In the genomic region with DNA sequence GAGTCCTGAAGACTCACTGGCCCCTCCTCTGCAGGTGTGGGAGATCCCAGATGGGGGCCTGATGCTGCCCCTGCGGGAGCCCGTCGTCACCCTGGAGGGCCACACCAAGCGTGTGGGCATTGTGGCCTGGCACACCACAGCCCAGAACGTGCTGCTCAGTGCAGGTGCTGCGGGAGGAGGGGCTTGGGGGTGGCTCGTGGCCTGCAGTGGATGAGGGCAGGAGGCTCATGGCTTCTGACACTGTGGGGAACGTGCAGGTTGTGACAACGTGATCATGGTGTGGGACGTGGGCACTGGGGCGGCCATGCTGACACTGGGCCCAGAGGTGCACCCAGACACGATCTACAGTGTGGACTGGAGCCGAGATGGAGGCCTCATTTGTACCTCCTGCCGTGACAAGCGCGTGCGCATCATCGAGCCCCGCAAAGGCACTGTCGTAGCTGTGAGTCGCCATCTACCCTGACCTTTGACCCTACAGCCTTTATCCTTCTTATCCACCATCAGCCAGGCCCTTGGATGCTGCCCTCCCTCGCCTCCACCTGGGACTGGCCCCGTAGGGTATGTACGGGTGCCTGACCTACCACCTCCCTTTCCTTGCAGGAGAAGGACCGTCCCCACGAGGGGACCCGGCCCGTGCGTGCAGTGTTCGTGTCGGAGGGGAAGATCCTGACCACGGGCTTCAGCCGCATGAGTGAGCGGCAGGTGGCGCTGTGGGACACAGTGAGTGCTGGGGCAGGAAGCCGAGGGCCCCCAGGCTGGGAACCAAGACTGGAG, we compare ENCODE assay signal across 8 cellular contexts. TPM values are rescaled to one million over a fixed set of nuclear protein-coding genes. Genes with fewer than 3 reads are reported as not detected.
DNase-seq lines count a peak whose midpoint lies in the region; ATAC-seq, FAIRE-seq and TF ChIP-seq lines count a peak whose summit lies in the region.

No MANE protein-coding gene starts in this region.

- CTCF ChIA-PET in A549 (lab: Yijun Ruan, JAX) (interaction anchor here (0.5 to 1.5 kb wide), 5 partner anchors 9 to 889 kb away, joined by 3 to 8 read pairs (median 4); no protein-coding TSS in a partner anchor), HepG2 (lab: Yijun Ruan, JAX; ENCODE audit: low intra/inter-chr PET ratio, low total read pairs) (interaction anchor here (0.9 kb wide), 1 partner anchor 74 kb away, joined by 3 read pairs; a partner anchor contains a TSS)

- no peak overlapping the region for H2BK12ac ChIP-seq in H9 (ENCODE audit: insufficient read length, low read depth, low read length)

- H3K36me3 ChIP-seq in HepG2 (replicated peaks in 1 of 2; ENCODE audit: control insufficient read depth in 1 of 2, insufficient read depth in 2 of 2, low read length in 2 of 2) = no peaks in the 10 kb centered on the region

- H3K9me3 ChIP-seq in A549 = no peaks in the 10 kb centered on the region
- H3K9me3 ChIP-seq in H9 (ENCODE audit: control insufficient read depth, low read depth, low read length) = no peaks in the 10 kb centered on the region
- no peaks in the 10 kb centered on the region for H3K9me3 ChIP-seq in HepG2 (ENCODE audit: low read length)

- H3K23me2 ChIP-seq in H9 (ENCODE audit: insufficient read length, low read depth, low read length, poor library complexity, severe bottlenecking) = peaks cover 4% of the 10 kb centered on the region

- no peak overlapping the region for H3K4ac ChIP-seq in H9 (ENCODE audit: low read depth, low read length)

- no peak overlapping the region for H2BK15ac ChIP-seq in H9 (ENCODE audit: low read depth, low read length)

- no peak overlapping the region for H4K91ac ChIP-seq in H9 (ENCODE audit: insufficient read length, low read depth, low read length)

- no peak for TF ChIP-seq EP300 in A549 (IDR thresholded peaks at IDR 0.05)
- no peak for TF ChIP-seq EP300 in HepG2 (IDR thresholded peaks at IDR 0.05; ENCODE audit: low read depth in 2 of 2, low read length in 2 of 2)
- no peak for TF ChIP-seq EP300 in HepG2 (CRISPR knock-in tag; IDR thresholded peaks at IDR 0.05; ENCODE audit: borderline replicate concordance)

- TF ChIP-seq POLR2A in A549 (IDR thresholded peaks at IDR 0.05; ENCODE audit: low read length) (no peak), HepG2 (IDR thresholded peaks at IDR 0.05; ENCODE audit: insufficient read depth in 1 of 2, low read depth in 2 of 2, low read length in 2 of 2) (no peak)

- no peak overlapping the region for H3T11ph ChIP-seq in H9 (ENCODE audit: low read length)

- H4K20me1 ChIP-seq in H9 (ENCODE audit: control insufficient read depth, insufficient read depth, insufficient read length) = peaks cover 4% of the 10 kb centered on the region
- no peaks in the 10 kb centered on the region for H4K20me1 ChIP-seq in HepG2 (ENCODE audit: insufficient read depth, low read length)

- H3K4me3 ChIP-seq in A549 (no peak overlapping the region), HepG2 (replicated peaks in 1 of 3; ENCODE audit: insufficient read depth in 1 of 3, low read depth in 2 of 3, low read length in 3 of 3) (no peak overlapping the region)

- H4K5ac ChIP-seq in H9 (ENCODE audit: insufficient read length, low read depth, low read length) = no peak overlapping the region

- H4K8ac ChIP-seq in H9 (replicated peaks; ENCODE audit: insufficient read length, low read depth, low read length) = no peak overlapping the region

- H2BK5ac ChIP-seq in H9 (ENCODE audit: insufficient read length, low read length) = no peak overlapping the region

- no peak overlapping the region for H3K56ac ChIP-seq in H9 (ENCODE audit: insufficient read length, low read depth, low read length)

- H3K79me1 ChIP-seq in H9 (ENCODE audit: insufficient read depth, low read depth, low read length, poor library complexity, severe bottlenecking) = no peaks in the 10 kb centered on the region

- 80% methylated on average over 34 of the region's 36 CpGs for WGBS in A549 (ENCODE audit: missing lambda C conversion rate)
- WGBS in H9 (ENCODE audit: extremely low coverage, insufficient read length, low lambda C conversion rate) = no CpG with 5 or more reads among the region's 36 CpGs
- 87% methylated on average over 23 of the region's 36 CpGs for WGBS in HepG2 (ENCODE audit: low lambda C conversion rate)

- H2BK120ac ChIP-seq in H9 (ENCODE audit: low read depth, low read length, poor library complexity, severe bottlenecking) = no peak overlapping the region

- no peaks in the 10 kb centered on the region for H3K9me3 Mint-ChIP-seq in H9

- no peak overlapping the region for H2AK5ac ChIP-seq in H9 (ENCODE audit: insufficient read length, low read length)

- H3K4me2 ChIP-seq in A549 (no peak overlapping the region), H9 (ENCODE audit: insufficient read depth, insufficient read length, low read length) (no peak overlapping the region), HepG2 (ENCODE audit: low read depth, low read length) (no peak overlapping the region)

- ATAC-seq in A549 (peak in 1 of 2 experiments; percentile 50; a peak in 3 of 6 replicates), HepG2 (peak; percentile 41)

- peaks cover 2% of the 10 kb centered on the region; the same call in 1 of the 2 replicates for H3K27me3 ChIP-seq in H9 (ENCODE audit: insufficient read depth, low read length)
- H3K27me3 ChIP-seq in HepG2 (ENCODE audit: control insufficient read depth in 1 of 2, insufficient read depth in 2 of 2, low read length in 2 of 2) = no peaks in the 10 kb centered on the region; a peak in 1 of 5 replicates

- H3K23ac ChIP-seq in H9 (ENCODE audit: insufficient read length, low read depth, low read length) = no peak overlapping the region

- H3K27ac Mint-ChIP-seq in H9 = no peak overlapping the region; a peak in 1 of 7 replicates

- H3K4me1 ChIP-seq in A549 (peaks cover 20% of the 10 kb centered on the region; the same call in 2 of the 3 replicates), H9 (ENCODE audit: insufficient read depth, low read length) (no peaks in the 10 kb centered on the region), HepG2 (ENCODE audit: insufficient read depth, low read length) (peaks cover 32% of the 10 kb centered on the region)

- peak overlapping the region in 1 of 2 experiments; percentile 29; a peak in 3 of 6 replicates for H3K27ac ChIP-seq in A549
- no peak overlapping the region for H3K27ac ChIP-seq in H9 (ENCODE audit: insufficient read length, low read depth, low read length)
- peak overlapping the region; percentile 59 for H3K27ac ChIP-seq in caudate nucleus (ENCODE audit: low read depth, low read length)
- H3K27ac ChIP-seq in HepG2 (ENCODE audit: extremely low read length, insufficient read depth, low read length) = no peak overlapping the region

- in situ Hi-C loops in HepG2 (cut with HindIII; ENCODE audit: extremely low pct_ligation_motif_present, low pct_unique_long_range_greater_than_20kb) = no loop called here

- POLR2A ChIA-PET in A549 (lab: Yijun Ruan, JAX) (interaction anchor here (0.7 kb wide), 1 partner anchor 91 kb away, joined by 5 read pairs; a partner anchor contains a TSS), HepG2 (lab: Yijun Ruan, JAX) (no interaction called here)

- peaks cover 4 to 17% of the 10 kb centered on the region in 2 experiments for H3K4me1 Mint-ChIP-seq in H9

- H3K79me2 ChIP-seq in H9 (ENCODE audit: insufficient read depth, low read length) (no peaks in the 10 kb centered on the region), HepG2 (ENCODE audit: insufficient read depth, low read length) (no peaks in the 10 kb centered on the region)

- no TSS peak for BruUV-seq in HepG2 (replicated peaks; lab: Mats Ljungman, UMichigan)

- peaks cover 20% of the 10 kb centered on the region for H3K27me3 Mint-ChIP-seq in H9 (ENCODE audit: low read depth)

- H3K36me3 Mint-ChIP-seq in H9 (ENCODE audit: insufficient read depth in 1 of 3, low read depth in 3 of 3) = peaks cover 0 to 1% (median 0%) of the 10 kb centered on the region in 3 experiments; a peak in 2 of 7 replicates

- no peak overlapping the region for H3K9ac ChIP-seq in H9 (ENCODE audit: extremely low read depth, insufficient read length, low read length)
- H3K9ac ChIP-seq in HepG2 (ENCODE audit: insufficient read depth, low read depth, low read length) = no peak overlapping the region

- TF ChIP-seq CTCF in A549 (IDR thresholded peaks at IDR 0.05) = peak; percentile 53
- TF ChIP-seq CTCF in H9 (conservative IDR thresholded peaks at IDR 0.05) = peak; percentile 91
- TF ChIP-seq CTCF in HepG2 (CRISPR knock-in tag; IDR thresholded peaks at IDR 0.05) = peak; percentile 93

- intact Hi-C loops in HepG2 (cut with micrococcal nuclease; ENCODE audit: unreplicated experiment) = no loop called here

- H3K18ac ChIP-seq in H9 (ENCODE audit: insufficient read length, low read depth, low read length) = no peak overlapping the region

- H3K14ac ChIP-seq in H9 (ENCODE audit: insufficient read depth, low read length) = no peak overlapping the region

- no peak overlapping the region for H2AFZ ChIP-seq in H9 (ENCODE audit: low read length)
- H2AFZ ChIP-seq in HepG2 (ENCODE audit: low read length) = no peak overlapping the region

- DNase-seq in A549 (ENCODE audit: low read depth in 1 of 2, low spot score in 1 of 2) = peak; percentile 40 to 53
- DNase-seq in H9 = peak; percentile 78
- peak; percentile 92 for DNase-seq in activated CD4-positive, CD25-positive, alpha-beta regulatory T cell treated with anti-CD3 and anti-CD28 coated beads, Interleukin-2, amount 50 U/mL, for 72 hours
- DNase-seq in caudate nucleus (lab: John Stamatoyannopoulos, UW) = peak in 12 of 61 donors; percentile 5 to 34 (median 17)
- DNase-seq in HepG2 (ENCODE audit: low spot score) = peak; percentile 41
- DNase-seq in stimulated activated CD8-positive, alpha-beta memory T cell treated with anti-CD3 and anti-CD28 coated beads, Interleukin-12 subunit alpha, Interleukin-12 subunit beta, amount 100 ng/mL, for 1 hour (ENCODE audit: low read depth) = peak; percentile 81
- no peak for DNase-seq in EL
- no peak for DNase-seq in HCEC 1CT

- peak; percentile 30 to 31; a peak in 1 of 5 replicates for TF ChIP-seq RAD21 in A549 (conservative IDR thresholded peaks at IDR 0.05 in 1 of 2, IDR thresholded peaks at IDR 0.05 in 1 of 2)
- TF ChIP-seq RAD21 in HepG2 (CRISPR knock-in tag; IDR thresholded peaks at IDR 0.05) = peak; percentile 67

- H2BK20ac ChIP-seq in H9 (ENCODE audit: low read depth, low read length, poor library complexity, severe bottlenecking) = no peak overlapping the region

- FAIRE-seq in A549 (lab: Jason Lieb, UNC) (no peak), HepG2 (lab: Jason Lieb, UNC) (no peak)

- H3K4me3 Mint-ChIP-seq in H9 = peak overlapping the region in 1 of 2 experiments; percentile 64; a peak in 2 of 5 replicates

RNA-seq across cellular contexts. Expression of a gene that starts 3.6 kb away (rescaled TPM):
- polyA plus RNA-seq in A549 (2011; rRNA removed) = 0.82 and 0.83 TPM in 2 replicates
- polyA plus RNA-seq in A549 (2012; cell fraction: cytosol; rRNA removed) = 4.7 and 4.9 TPM in 2 replicates
- polyA plus RNA-seq in A549 (2012; cell fraction: nucleus; rRNA removed) = 8.2 and 9.4 TPM in 2 replicates
- 4.1 to 5.9 TPM (median 5.3 TPM) in 3 replicates for polyA plus RNA-seq in A549 (2017; fragmentation: RNase III; extraction: RNeasy Plus Mini Kit Qiagen cat#74134 plus additional on column Dnase treatment)
- 0.25 and 2.0 TPM in 2 replicates for polyA minus RNA-seq in A549 (2011; rRNA and poly(A)+ RNA removed)
- total RNA-seq in H9 (2021) = 3.4 and 4.8 TPM in 2 replicates
- 5.4 and 6.5 TPM in 2 replicates for total RNA-seq in HepG2 (2016; rRNA removed; fragmentation: Illumina TruSeq; extraction: Trizol)
- total RNA-seq in HepG2 (2016; cell fraction: cytosol; rRNA removed; fragmentation: Illumina TruSeq; extraction: Trizol; ENCODE audit: low read depth) = 1.5 and 2.3 TPM in 2 replicates
- 5.9 and 7.5 TPM in 2 replicates for total RNA-seq in HepG2 (2016; cell fraction: insoluble cytoplasmic fraction; rRNA removed; fragmentation: Illumina TruSeq; extraction: Trizol)
- 2.0 and 3.3 TPM in 2 replicates for total RNA-seq in HepG2 (2016; cell fraction: membrane; rRNA removed; fragmentation: Illumina TruSeq; extraction: Trizol)
- total RNA-seq in HepG2 (2016; cell fraction: nucleus; rRNA removed; fragmentation: Illumina TruSeq; extraction: Trizol) = 2.5 and 3.5 TPM in 2 replicates
- polyA plus RNA-seq in HepG2 (2011; rRNA removed) = 9.5 and 12.9 TPM in 2 replicates
- polyA plus RNA-seq in HepG2 (2011; cell fraction: cytosol; rRNA removed) = 10.4 and 20.0 TPM in 2 replicates
- 13.6 and 19.0 TPM in 2 replicates for polyA plus RNA-seq in HepG2 (2011; cell fraction: nucleus; rRNA removed)
- 2.5 and 4.0 TPM in 2 replicates for polyA plus RNA-seq in HepG2 (2012)
- 1.6 TPM in 2 replicates for polyA plus RNA-seq in HepG2 (2016; cell fraction: cytosol; fragmentation: Illumina TruSeq; extraction: Trizol; ENCODE audit: low read depth)
- polyA plus RNA-seq in HepG2 (2016; cell fraction: insoluble cytoplasmic fraction; fragmentation: Illumina TruSeq; extraction: Trizol; ENCODE audit: low read depth) = 7.6 and 10.2 TPM in 2 replicates
- polyA plus RNA-seq in HepG2 (2016; cell fraction: membrane; fragmentation: Illumina TruSeq; extraction: Trizol; ENCODE audit: low read depth) = 1.9 and 2.1 TPM in 2 replicates
- 4.7 and 5.6 TPM in 2 replicates for polyA plus RNA-seq in HepG2 (2016; cell fraction: nucleus; fragmentation: Illumina TruSeq; extraction: Trizol; ENCODE audit: insufficient read depth, low read depth)
- polyA minus RNA-seq in HepG2 (2011; rRNA and poly(A)+ RNA removed; ENCODE audit: low replicate concordance) = 0.94 and 16.6 TPM in 2 replicates
- 4.0 and 8.4 TPM in 2 replicates for polyA minus RNA-seq in HepG2 (2011; cell fraction: cytosol; rRNA and poly(A)+ RNA removed)
- polyA minus RNA-seq in HepG2 (2011; cell fraction: nucleus; rRNA and poly(A)+ RNA removed) = 1.5 and 1.8 TPM in 2 replicates

RNA-seq across cellular contexts. Expression of a gene that starts 6.5 kb away (rescaled TPM):
- polyA plus RNA-seq in A549 (2011; rRNA removed) (43.9 and 53.8 TPM in 2 replicates), A549 (2017; fragmentation: RNase III; extraction: RNeasy Plus Mini Kit Qiagen cat#74134 plus additional on column Dnase treatment) (236 to 258 TPM (median 244 TPM) in 3 replicates), HepG2 (2011; rRNA removed) (63.8 and 97.0 TPM in 2 replicates)
- polyA plus RNA-seq in A549 (2012; cell fraction: cytosol; rRNA removed) = 372 and 474 TPM in 2 replicates
- 271 and 571 TPM in 2 replicates for polyA plus RNA-seq in A549 (2012; cell fraction: nucleus; rRNA removed)
- 27.9 and 46.2 TPM in 2 replicates for polyA minus RNA-seq in A549 (2011; rRNA and poly(A)+ RNA removed)
- total RNA-seq in H9 (2021) (202 and 218 TPM in 2 replicates), HepG2 (2016; rRNA removed; fragmentation: Illumina TruSeq; extraction: Trizol) (295 and 354 TPM in 2 replicates)
- total RNA-seq in HepG2 (2016; cell fraction: cytosol; rRNA removed; fragmentation: Illumina TruSeq; extraction: Trizol; ENCODE audit: low read depth) = 669 and 995 TPM in 2 replicates
- 323 and 362 TPM in 2 replicates for total RNA-seq in HepG2 (2016; cell fraction: insoluble cytoplasmic fraction; rRNA removed; fragmentation: Illumina TruSeq; extraction: Trizol)
- total RNA-seq in HepG2 (2016; cell fraction: membrane; rRNA removed; fragmentation: Illumina TruSeq; extraction: Trizol) = 463 and 614 TPM in 2 replicates
- 105 and 119 TPM in 2 replicates for total RNA-seq in HepG2 (2016; cell fraction: nucleus; rRNA removed; fragmentation: Illumina TruSeq; extraction: Trizol)
- polyA plus RNA-seq in HepG2 (2011; cell fraction: cytosol; rRNA removed) = 336 and 429 TPM in 2 replicates
- polyA plus RNA-seq in HepG2 (2011; cell fraction: nucleus; rRNA removed) = 218 and 326 TPM in 2 replicates
- 107 and 139 TPM in 2 replicates for polyA plus RNA-seq in HepG2 (2012)
- polyA plus RNA-seq in HepG2 (2016; cell fraction: cytosol; fragmentation: Illumina TruSeq; extraction: Trizol; ENCODE audit: low read depth) = 602 and 1,024 TPM in 2 replicates
- 271 TPM in 2 replicates for polyA plus RNA-seq in HepG2 (2016; cell fraction: insoluble cytoplasmic fraction; fragmentation: Illumina TruSeq; extraction: Trizol; ENCODE audit: low read depth)
- 365 and 503 TPM in 2 replicates for polyA plus RNA-seq in HepG2 (2016; cell fraction: membrane; fragmentation: Illumina TruSeq; extraction: Trizol; ENCODE audit: low read depth)
- polyA plus RNA-seq in HepG2 (2016; cell fraction: nucleus; fragmentation: Illumina TruSeq; extraction: Trizol; ENCODE audit: insufficient read depth, low read depth) = 177 and 200 TPM in 2 replicates
- 100 and 103 TPM in 2 replicates for polyA minus RNA-seq in HepG2 (2011; rRNA and poly(A)+ RNA removed; ENCODE audit: low replicate concordance)
- 30.2 and 37.1 TPM in 2 replicates for polyA minus RNA-seq in HepG2 (2011; cell fraction: cytosol; rRNA and poly(A)+ RNA removed)
- 5.9 and 8.1 TPM in 2 replicates for polyA minus RNA-seq in HepG2 (2011; cell fraction: nucleus; rRNA and poly(A)+ RNA removed)

RNA-seq across cellular contexts. Expression of a gene that starts 6.7 kb away (rescaled TPM):
- polyA plus RNA-seq in A549 (2011; rRNA removed) = 3.5 and 17.5 TPM in 2 replicates
- 24.0 and 25.5 TPM in 2 replicates for polyA plus RNA-seq in A549 (2012; cell fraction: cytosol; rRNA removed)
- polyA plus RNA-seq in A549 (2012; cell fraction: nucleus; rRNA removed) = 46.9 and 54.5 TPM in 2 replicates
- 28.0 to 32.2 TPM (median 28.4 TPM) in 3 replicates for polyA plus RNA-seq in A549 (2017; fragmentation: RNase III; extraction: RNeasy Plus Mini Kit Qiagen cat#74134 plus additional on column Dnase treatment)
- 1.1 and 4.8 TPM in 2 replicates for polyA minus RNA-seq in A549 (2011; rRNA and poly(A)+ RNA removed)
- total RNA-seq in H9 (2021) = 30.3 TPM in 2 replicates
- 13.4 and 37.1 TPM in 2 replicates for total RNA-seq in HepG2 (2016; rRNA removed; fragmentation: Illumina TruSeq; extraction: Trizol)
- 16.4 and 16.8 TPM in 2 replicates for total RNA-seq in HepG2 (2016; cell fraction: cytosol; rRNA removed; fragmentation: Illumina TruSeq; extraction: Trizol; ENCODE audit: low read depth)
- 19.5 and 33.4 TPM in 2 replicates for total RNA-seq in HepG2 (2016; cell fraction: insoluble cytoplasmic fraction; rRNA removed; fragmentation: Illumina TruSeq; extraction: Trizol)
- 13.8 and 16.7 TPM in 2 replicates for total RNA-seq in HepG2 (2016; cell fraction: membrane; rRNA removed; fragmentation: Illumina TruSeq; extraction: Trizol)
- total RNA-seq in HepG2 (2016; cell fraction: nucleus; rRNA removed; fragmentation: Illumina TruSeq; extraction: Trizol) = 24.9 and 28.6 TPM in 2 replicates
- polyA plus RNA-seq in HepG2 (2011; rRNA removed) = 9.1 and 12.0 TPM in 2 replicates
- 9.7 and 26.5 TPM in 2 replicates for polyA plus RNA-seq in HepG2 (2011; cell fraction: cytosol; rRNA removed)
- 98.2 and 122 TPM in 2 replicates for polyA plus RNA-seq in HepG2 (2011; cell fraction: nucleus; rRNA removed)
- polyA plus RNA-seq in HepG2 (2012) = 29.1 and 36.0 TPM in 2 replicates
- 10.3 and 14.9 TPM in 2 replicates for polyA plus RNA-seq in HepG2 (2016; cell fraction: cytosol; fragmentation: Illumina TruSeq; extraction: Trizol; ENCODE audit: low read depth)
- polyA plus RNA-seq in HepG2 (2016; cell fraction: insoluble cytoplasmic fraction; fragmentation: Illumina TruSeq; extraction: Trizol; ENCODE audit: low read depth) = 4.6 and 8.2 TPM in 2 replicates
- 7.4 and 12.1 TPM in 2 replicates for polyA plus RNA-seq in HepG2 (2016; cell fraction: membrane; fragmentation: Illumina TruSeq; extraction: Trizol; ENCODE audit: low read depth)
- 65.2 and 67.5 TPM in 2 replicates for polyA plus RNA-seq in HepG2 (2016; cell fraction: nucleus; fragmentation: Illumina TruSeq; extraction: Trizol; ENCODE audit: insufficient read depth, low read depth)
- 5.1 and 5.8 TPM in 2 replicates for polyA minus RNA-seq in HepG2 (2011; rRNA and poly(A)+ RNA removed; ENCODE audit: low replicate concordance)
- polyA minus RNA-seq in HepG2 (2011; cell fraction: cytosol; rRNA and poly(A)+ RNA removed) = 15.7 and 17.4 TPM in 2 replicates
- 26.7 and 31.3 TPM in 2 replicates for polyA minus RNA-seq in HepG2 (2011; cell fraction: nucleus; rRNA and poly(A)+ RNA removed)

RNA-seq across cellular contexts. Expression of a gene that starts 12.1 kb away (rescaled TPM):
- polyA plus RNA-seq in A549 (2011; rRNA removed) (8.0 and 11.5 TPM in 2 replicates), A549 (2017; fragmentation: RNase III; extraction: RNeasy Plus Mini Kit Qiagen cat#74134 plus additional on column Dnase treatment) (7.9 to 8.8 TPM (median 8.3 TPM) in 3 replicates), HepG2 (2011; rRNA removed) (15.4 and 21.0 TPM in 2 replicates)
- polyA plus RNA-seq in A549 (2012; cell fraction: cytosol; rRNA removed) = 6.8 and 9.8 TPM in 2 replicates
- polyA plus RNA-seq in A549 (2012; cell fraction: nucleus; rRNA removed) = 25.2 and 31.9 TPM in 2 replicates
- polyA minus RNA-seq in A549 (2011; rRNA and poly(A)+ RNA removed) = 2.6 TPM in 2 replicates
- total RNA-seq in H9 (2021) (21.5 and 21.8 TPM in 2 replicates), HepG2 (2016; rRNA removed; fragmentation: Illumina TruSeq; extraction: Trizol) (20.7 and 28.3 TPM in 2 replicates)
- 31.2 and 41.7 TPM in 2 replicates for total RNA-seq in HepG2 (2016; cell fraction: cytosol; rRNA removed; fragmentation: Illumina TruSeq; extraction: Trizol; ENCODE audit: low read depth)
- total RNA-seq in HepG2 (2016; cell fraction: insoluble cytoplasmic fraction; rRNA removed; fragmentation: Illumina TruSeq; extraction: Trizol) = 26.1 and 29.0 TPM in 2 replicates
- 40.2 and 51.3 TPM in 2 replicates for total RNA-seq in HepG2 (2016; cell fraction: membrane; rRNA removed; fragmentation: Illumina TruSeq; extraction: Trizol)
- total RNA-seq in HepG2 (2016; cell fraction: nucleus; rRNA removed; fragmentation: Illumina TruSeq; extraction: Trizol) = 33.7 and 38.6 TPM in 2 replicates
- polyA plus RNA-seq in HepG2 (2011; cell fraction: cytosol; rRNA removed) = 6.9 and 7.9 TPM in 2 replicates
- 48.9 and 57.0 TPM in 2 replicates for polyA plus RNA-seq in HepG2 (2011; cell fraction: nucleus; rRNA removed)
- 5.8 and 11.3 TPM in 2 replicates for polyA plus RNA-seq in HepG2 (2012)
- polyA plus RNA-seq in HepG2 (2016; cell fraction: cytosol; fragmentation: Illumina TruSeq; extraction: Trizol; ENCODE audit: low read depth) = 22.7 and 37.8 TPM in 2 replicates
- polyA plus RNA-seq in HepG2 (2016; cell fraction: insoluble cytoplasmic fraction; fragmentation: Illumina TruSeq; extraction: Trizol; ENCODE audit: low read depth) = 91.2 and 105 TPM in 2 replicates
- polyA plus RNA-seq in HepG2 (2016; cell fraction: membrane; fragmentation: Illumina TruSeq; extraction: Trizol; ENCODE audit: low read depth) = 42.3 and 49.8 TPM in 2 replicates
- polyA plus RNA-seq in HepG2 (2016; cell fraction: nucleus; fragmentation: Illumina TruSeq; extraction: Trizol; ENCODE audit: insufficient read depth, low read depth) = 122 and 125 TPM in 2 replicates
- 17.4 and 22.3 TPM in 2 replicates for polyA minus RNA-seq in HepG2 (2011; rRNA and poly(A)+ RNA removed; ENCODE audit: low replicate concordance)
- 4.7 and 4.8 TPM in 2 replicates for polyA minus RNA-seq in HepG2 (2011; cell fraction: cytosol; rRNA and poly(A)+ RNA removed)
- polyA minus RNA-seq in HepG2 (2011; cell fraction: nucleus; rRNA and poly(A)+ RNA removed) = 13.1 and 14.5 TPM in 2 replicates

Comparison
In these comparisons a context has a peak if more than half of its experiments do, and no peak if none do; other contexts are left out.
1. DNase-seq: peak in A549 (2 of 2), H9 (single experiment), activated CD4-positive, CD25-positive, alpha-beta regulatory T cell treated with anti-CD3 and anti-CD28 coated beads, Interleukin-2, amount 50 U/mL, for 72 hours (single experiment), HepG2 (single experiment) and stimulated activated CD8-positive, alpha-beta memory T cell treated with anti-CD3 and anti-CD28 coated beads, Interleukin-12 subunit alpha, Interleukin-12 subunit beta, amount 100 ng/mL, for 1 hour (single experiment); none in EL (single experiment) and HCEC 1CT (single experiment).
2. Peak in every context shown above with its lines, with median percentiles within 50 percentile points of each other: CTCF ChIP-seq.